Comparison of ENCODE assay signal across 10 cellular contexts in the genomic region with DNA sequence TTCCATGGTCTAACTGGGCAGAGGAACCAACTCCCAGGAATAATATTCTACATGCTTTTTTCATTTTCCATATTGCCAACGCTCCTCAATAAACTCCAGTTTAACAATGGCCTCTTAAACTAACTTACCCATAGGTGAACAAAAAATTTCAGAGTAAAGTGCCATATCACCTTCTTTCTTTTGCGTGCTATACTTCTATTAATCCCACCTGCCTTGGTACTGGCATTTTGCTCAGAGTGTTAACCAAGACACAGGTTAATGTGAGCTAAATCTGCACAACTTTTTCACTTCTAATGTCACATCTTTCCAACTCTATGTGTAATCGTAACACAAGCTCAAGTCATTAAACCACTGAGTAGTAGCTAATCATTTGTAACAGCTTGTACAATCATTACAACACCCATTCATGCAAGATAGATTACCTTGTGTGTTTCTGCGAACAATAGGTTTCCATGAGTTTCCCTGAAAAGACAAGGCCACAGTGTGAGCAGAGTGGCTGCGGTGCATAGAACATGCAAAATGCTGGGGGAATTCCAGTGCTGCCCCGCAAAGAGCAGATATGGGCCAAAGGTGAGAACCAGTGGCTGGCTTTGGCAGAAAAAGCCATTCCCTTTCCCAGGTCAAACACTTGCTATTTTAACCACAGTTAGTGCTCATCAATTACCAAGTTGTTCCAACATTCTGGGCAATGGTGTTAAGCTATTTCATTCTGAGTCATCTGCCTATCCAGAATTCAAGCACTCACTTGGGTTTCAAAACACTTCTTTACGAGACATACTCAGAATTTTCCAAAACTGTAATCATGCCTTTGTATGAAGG. TPM values are rescaled to one million over a fixed set of nuclear protein-coding genes. Genes with fewer than 3 reads are reported as not detected.
DNase-seq lines count a peak whose midpoint lies in the region; ATAC-seq and TF ChIP-seq lines count a peak whose summit lies in the region.
"Had no signal": no experiment of that assay in that cellular context is flagged by ENCODE, and none has a peak within 500 bp of the region (broad histone marks: within the 10 kb centered on the region; RNA-seq: fewer than 3 reads in every experiment).

No MANE protein-coding gene starts in this region.

- H4K5ac ChIP-seq in H9 (ENCODE audit: insufficient read length, low read depth, low read length) = no peak overlapping the region

- H3K4ac ChIP-seq in H9 (ENCODE audit: low read depth, low read length) = no peak overlapping the region

- H2AK5ac ChIP-seq in H9 (ENCODE audit: insufficient read length, low read length) = no peak overlapping the region

- H4K8ac ChIP-seq in H9 (replicated peaks; ENCODE audit: insufficient read length, low read depth, low read length) = no peak overlapping the region

- H3K4me3 Mint-ChIP-seq in activated CD8-positive, alpha-beta memory T cell treated with anti-CD3 and anti-CD28 coated beads, Interleukin-2, amount 10 ng/mL, durations not matched to agents 7 days and 5 days = peak overlapping the region; percentile 73
- H3K4me3 Mint-ChIP-seq in H9 = no peak overlapping the region

- H3K4me3 ChIP-seq in Peyer's patch = no peak overlapping the region

- CTCF ChIA-PET in activated CD8-positive, alpha-beta memory T cell treated with anti-CD3 and anti-CD28 coated beads, Interleukin-2, amount 10 ng/mL, durations not matched to agents 7 days and 5 days (lab: Charles Lee) = interaction anchor here (1.2 to 3.6 kb wide), 6 partner anchors 8 to 212 kb away, joined by 3 to 26 read pairs (median 9); no protein-coding TSS in a partner anchor

- no peaks in the 10 kb centered on the region for H3K9me3 Mint-ChIP-seq in activated CD8-positive, alpha-beta memory T cell treated with anti-CD3 and anti-CD28 coated beads, Interleukin-2, amount 10 ng/mL, durations not matched to agents 7 days and 5 days (ENCODE audit: low read depth)
- H3K9me3 Mint-ChIP-seq in H9 = no peaks in the 10 kb centered on the region; a peak in 1 of 5 replicates

- H4K20me1 ChIP-seq in H9 (ENCODE audit: control insufficient read depth, insufficient read depth, insufficient read length) = no peaks in the 10 kb centered on the region

- H2AFZ ChIP-seq in H9 (ENCODE audit: low read length) = no peak overlapping the region

- H3K27ac ChIP-seq in H9 (ENCODE audit: insufficient read length, low read depth, low read length) (no peak overlapping the region), Peyer's patch (peak overlapping the region in 1 of 4 donors; percentile 19)

- no peaks in the 10 kb centered on the region for H3K27me3 Mint-ChIP-seq in activated CD8-positive, alpha-beta memory T cell treated with anti-CD3 and anti-CD28 coated beads, Interleukin-2, amount 10 ng/mL, durations not matched to agents 7 days and 5 days
- peaks cover 31% of the 10 kb centered on the region for H3K27me3 Mint-ChIP-seq in H9 (ENCODE audit: low read depth)

- H3K79me2 ChIP-seq in H9 (ENCODE audit: insufficient read depth, low read length) = no peaks in the 10 kb centered on the region

- H2BK120ac ChIP-seq in H9 (ENCODE audit: low read depth, low read length, poor library complexity, severe bottlenecking) = no peak overlapping the region

- no peak overlapping the region for H2BK20ac ChIP-seq in H9 (ENCODE audit: low read depth, low read length, poor library complexity, severe bottlenecking)

- H3K4me2 ChIP-seq in H9 (ENCODE audit: insufficient read depth, insufficient read length, low read length) = no peak overlapping the region

- H3K14ac ChIP-seq in H9 (ENCODE audit: insufficient read depth, low read length) = no peak overlapping the region

- TF ChIP-seq CTCF in H9 (conservative IDR thresholded peaks at IDR 0.05) (no peak), Peyer's patch (IDR thresholded peaks at IDR 0.05) (no peak)

- no peaks in the 10 kb centered on the region for H3K36me3 ChIP-seq in Peyer's patch

- H4K91ac ChIP-seq in H9 (ENCODE audit: insufficient read length, low read depth, low read length) = no peak overlapping the region

- no peak overlapping the region for H2BK15ac ChIP-seq in H9 (ENCODE audit: low read depth, low read length)

- H3K36me3 Mint-ChIP-seq in activated CD8-positive, alpha-beta memory T cell treated with anti-CD3 and anti-CD28 coated beads, Interleukin-2, amount 10 ng/mL, durations not matched to agents 7 days and 5 days = peaks cover 37% of the 10 kb centered on the region
- peaks cover 0 to 2% (median 0%) of the 10 kb centered on the region in 3 experiments; a peak in 3 of 7 replicates for H3K36me3 Mint-ChIP-seq in H9 (ENCODE audit: insufficient read depth in 1 of 3, low read depth in 3 of 3)

- H3K18ac ChIP-seq in H9 (ENCODE audit: insufficient read length, low read depth, low read length) = no peak overlapping the region

- no peak overlapping the region for H2BK12ac ChIP-seq in H9 (ENCODE audit: insufficient read length, low read depth, low read length)

- peaks cover 55% of the 10 kb centered on the region for H3K4me1 Mint-ChIP-seq in activated CD8-positive, alpha-beta memory T cell treated with anti-CD3 and anti-CD28 coated beads, Interleukin-2, amount 10 ng/mL, durations not matched to agents 7 days and 5 days
- peaks cover 17 to 32% of the 10 kb centered on the region in 2 experiments for H3K4me1 Mint-ChIP-seq in H9

- ATAC-seq in GM19372 (IDR thresholded peaks at IDR 0.05; ENCODE audit: low read depth, unreplicated experiment) = peak; percentile 43
- peak; percentile 37 for ATAC-seq in HG03095 (IDR thresholded peaks at IDR 0.05; ENCODE audit: unreplicated experiment)
- peak; percentile 68 for ATAC-seq in activated CD8-positive, alpha-beta memory T cell treated with anti-CD3 and anti-CD28 coated beads, Interleukin-2, amount 10 ng/mL, durations not matched to agents 7 days and 5 days

- H3K4me1 ChIP-seq in H9 (ENCODE audit: insufficient read depth, low read length) (no peaks in the 10 kb centered on the region; the same call in 1 of the 2 replicates), Peyer's patch (no peaks in the 10 kb centered on the region)

- no peak overlapping the region for H3T11ph ChIP-seq in H9 (ENCODE audit: low read length)

- H2BK5ac ChIP-seq in H9 (ENCODE audit: insufficient read length, low read length) = no peak overlapping the region

- H3K9ac ChIP-seq in H9 (ENCODE audit: extremely low read depth, insufficient read length, low read length) = no peak overlapping the region

- DNase-seq in activated CD8-positive, alpha-beta memory T cell treated with anti-CD3 and anti-CD28 coated beads, Interleukin-2, amount 10 ng/mL, durations not matched to agents 7 days and 5 days = peak; percentile 80
- DNase-seq in stimulated activated CD4-positive, alpha-beta T cell treated with anti-CD3 and anti-CD28 coated beads, Interleukin-4, amount 100 ng/mL, for 1 hour = peak; percentile 28
- DNase-seq in SHP77 (lab: John Stamatoyannopoulos, UW) (no peak), H9 (no peak), NCI-H446 (lab: John Stamatoyannopoulos, UW) (no peak), Peyer's patch (no peak)

- H3K27me3 ChIP-seq in H9 (ENCODE audit: insufficient read depth, low read length) = no peaks in the 10 kb centered on the region
- H3K27me3 ChIP-seq in Peyer's patch = no peaks in the 10 kb centered on the region

- H3K23me2 ChIP-seq in H9 (ENCODE audit: insufficient read length, low read depth, low read length, poor library complexity, severe bottlenecking) = no peaks in the 10 kb centered on the region

- H3K9me3 ChIP-seq in H9 (ENCODE audit: control insufficient read depth, low read depth, low read length) (no peaks in the 10 kb centered on the region), Peyer's patch (no peaks in the 10 kb centered on the region)

- peak overlapping the region; percentile 91 for H3K27ac Mint-ChIP-seq in activated CD8-positive, alpha-beta memory T cell treated with anti-CD3 and anti-CD28 coated beads, Interleukin-2, amount 10 ng/mL, durations not matched to agents 7 days and 5 days
- peak overlapping the region in 1 of 3 experiments; percentile 29; a peak in 1 of 7 replicates for H3K27ac Mint-ChIP-seq in H9

- H3K79me1 ChIP-seq in H9 (ENCODE audit: insufficient read depth, low read depth, low read length, poor library complexity, severe bottlenecking) = no peaks in the 10 kb centered on the region

- WGBS in H9 (ENCODE audit: extremely low coverage, insufficient read length, low lambda C conversion rate) = no CpG with 5 or more reads among the region's 7 CpGs

- H3K23ac ChIP-seq in H9 (ENCODE audit: insufficient read length, low read depth, low read length) = no peak overlapping the region

- H3K56ac ChIP-seq in H9 (ENCODE audit: insufficient read length, low read depth, low read length) = no peak overlapping the region

- TF ChIP-seq POLR2A in Peyer's patch (IDR thresholded peaks at IDR 0.05) = no peak

RNA-seq across cellular contexts. Expression of a gene that starts 42.8 kb away (rescaled TPM):
- 10 to 100 TPM in 1 of 2 experiments, 1 to 10 TPM in 1; 4.6 to 10.2 TPM for total RNA-seq in activated CD8-positive, alpha-beta memory T cell treated with anti-CD3 and anti-CD28 coated beads, Interleukin-2, amount 10 ng/mL, durations not matched to agents 7 days and 5 days
- not detected in 2 replicates for total RNA-seq in H9 (2021)
- total RNA-seq in Peyer's patch = 1 to 10 TPM in 1 of 4 donors, not detected in 3; 2.5 TPM
- total RNA-seq: fibroblast of villous mesenchyme, NCI-H460 had no signal

Comparison
In these comparisons a context has a peak if more than half of its experiments do, and no peak if none do; other contexts are left out.
1. DNase-seq: peak in activated CD8-positive, alpha-beta memory T cell treated with anti-CD3 and anti-CD28 coated beads, Interleukin-2, amount 10 ng/mL, durations not matched to agents 7 days and 5 days (single experiment) and stimulated activated CD4-positive, alpha-beta T cell treated with anti-CD3 and anti-CD28 coated beads, Interleukin-4, amount 100 ng/mL, for 1 hour (single experiment); none in SHP77 (0 of 2), H9 (single experiment), NCI-H446 (0 of 2) and Peyer's patch (0 of 3).
2. Peak in every context shown above with its lines, with median percentiles within 50 percentile points of each other: ATAC-seq.